ENCODE assay signal across 24 cellular contexts in genomic region chr16:81607006-81607405, GRCh38.
A peak's percentile ranks its signal among the peaks of the same experiment; 100 is the strongest.
DNase-seq lines count a peak whose midpoint lies in the region; ATAC-seq, FAIRE-seq and TF ChIP-seq lines count a peak whose summit lies in the region.
"Had no signal": no experiment of that assay in that cellular context is flagged by ENCODE, and none has a peak within 500 bp of the region (broad histone marks: within the 10 kb centered on the region; RNA-seq: fewer than 3 reads in every experiment).

No MANE protein-coding gene starts in this region.

- POLR2A ChIA-PET in WTC11 (lab: Charles Lee), result no interaction called here

- ATAC-seq in activated T-cell treated with anti-CD3 and anti-CD28 coated beads, Interleukin-2, amount 50 U/mL, for 72 hours (replicated peaks in 1 of 2), result no peak
- ATAC-seq in WTC11, result no peak
- ATAC-seq in left colon, result no peak
- ATAC-seq in activated CD4-positive, CD25-positive, alpha-beta regulatory T cell treated with anti-CD3 and anti-CD28 coated beads, Interleukin-2, amount 50 U/mL, for 24 hours, result no peak
- ATAC-seq: SK-N-SH treated with all-trans-retinoic acid at 6 μM for 48 hours had no signal

- H4K20me1 ChIP-seq in keratinocyte (ENCODE audit: control insufficient read depth, extremely low read depth, insufficient read depth, low read length), result peaks cover 5% of the 10 kb centered on the region

- TF ChIP-seq CTCF in WTC11 (IDR thresholded peaks at IDR 0.05) (no peak), keratinocyte (optimal IDR thresholded peaks at IDR 0.05 in 1 of 3, IDR thresholded peaks at IDR 0.05 in 1 of 3, conservative IDR thresholded peaks at IDR 0.05 in 1 of 3; ENCODE audit: extremely low read depth in 1 of 3, insufficient read depth in 2 of 3, low read length in 3 of 3) (no peak)

- no peaks in the 10 kb centered on the region for H3K9me3 ChIP-seq in keratinocyte (ENCODE audit: control insufficient read depth, low read depth, low read length)

- H2AFZ ChIP-seq in keratinocyte (ENCODE audit: control insufficient read depth, low read length), result no peak overlapping the region

- no peak overlapping the region for H3K4me3 ChIP-seq in keratinocyte (ENCODE audit: control insufficient read depth in 2 of 3, extremely low read depth in 1 of 3, insufficient read depth in 2 of 3, low read depth in 1 of 3, low read length in 3 of 3)

- H3K36me3 Mint-ChIP-seq in activated T-cell treated with anti-CD3 and anti-CD28 coated beads, Interleukin-2, amount 50 U/mL, for 24 hours (ENCODE audit: low read depth), result peaks cover 35% of the 10 kb centered on the region
- no peaks in the 10 kb centered on the region for H3K36me3 Mint-ChIP-seq in activated T-cell treated with anti-CD3 and anti-CD28 coated beads, Interleukin-2, amount 50 U/mL, for 72 hours (ENCODE audit: insufficient read depth in 2 of 2)
- peaks cover 16% of the 10 kb centered on the region for H3K36me3 Mint-ChIP-seq in WTC11

- peak overlapping the region; percentile 83 for H3K27ac ChIP-seq in keratinocyte (ENCODE audit: control insufficient read depth, insufficient read depth, low read length)
- H3K27ac ChIP-seq: 22Rv1 had no signal

- intact Hi-C loops in left colon (cut with DNase I, micrococcal nuclease), result no loop called here

- dilution Hi-C loops in keratinocyte (cut with MboI; ENCODE audit: extremely low pct_ligation_motif_present, low sequenced_read_pairs), result no loop called here

- H3K4me3 Mint-ChIP-seq in activated T-cell treated with anti-CD3 and anti-CD28 coated beads, Interleukin-2, amount 50 U/mL, for 24 hours, result no peak overlapping the region
- no peak overlapping the region for H3K4me3 Mint-ChIP-seq in activated T-cell treated with anti-CD3 and anti-CD28 coated beads, Interleukin-2, amount 50 U/mL, for 72 hours
- H3K4me3 Mint-ChIP-seq in WTC11, result no peak overlapping the region
- H3K4me3 Mint-ChIP-seq: CD4-positive, alpha-beta T cell had no signal

- no peaks in the 10 kb centered on the region for H3K27me3 Mint-ChIP-seq in activated T-cell treated with anti-CD3 and anti-CD28 coated beads, Interleukin-2, amount 50 U/mL, for 24 hours
- H3K27me3 Mint-ChIP-seq in activated T-cell treated with anti-CD3 and anti-CD28 coated beads, Interleukin-2, amount 50 U/mL, for 72 hours (ENCODE audit: low read depth), result no peaks in the 10 kb centered on the region
- H3K27me3 Mint-ChIP-seq in WTC11 (ENCODE audit: low read depth), result no peaks in the 10 kb centered on the region
- H3K27me3 Mint-ChIP-seq: CD4-positive, alpha-beta T cell; IgD-negative memory B cell had no signal

- CTCF ChIA-PET in WTC11 (lab: Charles Lee), result interaction anchor here (1.0 to 1.4 kb wide), 3 partner anchors 9 to 203 kb away, joined by 3 to 4 read pairs (median 3); no protein-coding TSS in a partner anchor

- H3K9ac ChIP-seq in keratinocyte (ENCODE audit: control insufficient read depth, extremely low read depth, insufficient read depth, low read length), result peak overlapping the region; percentile 51

- FAIRE-seq in keratinocyte (lab: Jason Lieb, UNC), result no peak
- FAIRE-seq: GM12892, GM18507, HTR-8/SVneo had no signal

- H3K9me3 Mint-ChIP-seq in activated T-cell treated with anti-CD3 and anti-CD28 coated beads, Interleukin-2, amount 50 U/mL, for 24 hours, result no peaks in the 10 kb centered on the region
- no peaks in the 10 kb centered on the region for H3K9me3 Mint-ChIP-seq in activated T-cell treated with anti-CD3 and anti-CD28 coated beads, Interleukin-2, amount 50 U/mL, for 72 hours
- no peaks in the 10 kb centered on the region for H3K9me3 Mint-ChIP-seq in WTC11
- H3K9me3 Mint-ChIP-seq: CD4-positive, alpha-beta T cell; IgD-negative memory B cell had no signal

- H3K4me2 ChIP-seq in keratinocyte (ENCODE audit: control insufficient read depth, extremely low read depth, insufficient read depth, low read depth, low read length), result peak overlapping the region; percentile 37

- peaks cover 9 to 13% of the 10 kb centered on the region in 2 experiments for H3K36me3 ChIP-seq in keratinocyte (ENCODE audit: control insufficient read depth in 2 of 2, extremely low read depth in 1 of 2, insufficient read depth in 2 of 2, low read length in 2 of 2)

- peaks cover 49% of the 10 kb centered on the region for H3K4me1 ChIP-seq in keratinocyte (ENCODE audit: control insufficient read depth, extremely low read depth, insufficient read depth, low read length)

- H3K27me3 ChIP-seq in keratinocyte (ENCODE audit: control insufficient read depth, extremely low read depth, insufficient read depth, low read length), result no peaks in the 10 kb centered on the region

- peak overlapping the region; percentile 69 for H3K27ac Mint-ChIP-seq in activated T-cell treated with anti-CD3 and anti-CD28 coated beads, Interleukin-2, amount 50 U/mL, for 24 hours
- H3K27ac Mint-ChIP-seq in activated T-cell treated with anti-CD3 and anti-CD28 coated beads, Interleukin-2, amount 50 U/mL, for 72 hours, result no peak overlapping the region
- H3K27ac Mint-ChIP-seq in WTC11, result peak overlapping the region; percentile 73; the same call in 1 of the 2 replicates
- H3K27ac Mint-ChIP-seq: CD4-positive, alpha-beta T cell; IgD-negative memory B cell had no signal

- no peak for DNase-seq in activated T-cell treated with anti-CD3 and anti-CD28 coated beads, Interleukin-2, amount 50 U/mL, for 24 hours
- no peak for DNase-seq in activated T-cell treated with anti-CD3 and anti-CD28 coated beads, Interleukin-2, amount 50 U/mL, for 72 hours
- no peak for DNase-seq in WTC11 (ENCODE audit: low spot score)
- no peak for DNase-seq in keratinocyte (ENCODE audit: low read depth, low spot score)
- DNase-seq in left colon, result no peak
- no peak for DNase-seq in ureter (ENCODE audit: low spot score)
- no peak for DNase-seq in cortex of kidney (lab: John Stamatoyannopoulos, UW)
- DNase-seq: Calu3; CD4-positive, alpha-beta T cell; DMS79; GOT3; Karpas-422; NCI-H1048; NCI-H2081 treated with DMSO at 0.1 percent for 48 hours; NCI-H510A treated with DMSO at 0.1 percent for 48 hours; NCI-H774; SIG-M5 had no signal

- H3K9me1 ChIP-seq in keratinocyte (ENCODE audit: control insufficient read depth, extremely low read depth, insufficient read depth, low read length), result peaks cover 5% of the 10 kb centered on the region

- peaks cover 2% of the 10 kb centered on the region for H3K4me1 Mint-ChIP-seq in activated T-cell treated with anti-CD3 and anti-CD28 coated beads, Interleukin-2, amount 50 U/mL, for 24 hours (ENCODE audit: low read depth)
- H3K4me1 Mint-ChIP-seq in activated T-cell treated with anti-CD3 and anti-CD28 coated beads, Interleukin-2, amount 50 U/mL, for 72 hours (ENCODE audit: low read depth), result peaks cover 5% of the 10 kb centered on the region
- 0 out of 2 replicates have a peak, but pooled peaks cover 4% of the 10 kb centered on the region for H3K4me1 Mint-ChIP-seq in WTC11

- H3K79me2 ChIP-seq in keratinocyte (ENCODE audit: control insufficient read depth, insufficient read depth, low read length), result peaks cover 57% of the 10 kb centered on the region

TF ChIP-seq in WTC11, 78 proteins besides CTCF, POLR2A, EP300 and RAD21:
- TF ChIP-seq ERG (CRISPR knock-in tag; IDR thresholded peaks at IDR 0.05), result no peak
- no peak for TF ChIP-seq E2F5 (CRISPR knock-in tag; IDR thresholded peaks at IDR 0.05)
- TF ChIP-seq JUN (CRISPR knock-in tag; IDR thresholded peaks at IDR 0.05), result no peak
- no peak for TF ChIP-seq MXD4 (CRISPR knock-in tag; IDR thresholded peaks at IDR 0.05; ENCODE audit: borderline replicate concordance)
- TF ChIP-seq ZNF317 (CRISPR knock-in tag; IDR thresholded peaks at IDR 0.05; ENCODE audit: borderline replicate concordance, low read depth), result no peak
- no peak for TF ChIP-seq GABPB1 (CRISPR knock-in tag; IDR thresholded peaks at IDR 0.05)
- TF ChIP-seq PRRX2 (CRISPR knock-in tag; IDR thresholded peaks at IDR 0.05), result no peak
- no peak for TF ChIP-seq NFE2L1 (CRISPR knock-in tag; IDR thresholded peaks at IDR 0.05)
- TF ChIP-seq RORB (CRISPR knock-in tag; IDR thresholded peaks at IDR 0.05), result no peak
- no peak for TF ChIP-seq PREB (CRISPR knock-in tag; IDR thresholded peaks at IDR 0.05; ENCODE audit: borderline replicate concordance)
- TF ChIP-seq ATF1 (CRISPR knock-in tag; IDR thresholded peaks at IDR 0.05), result no peak
- no peak for TF ChIP-seq ZNF671 (CRISPR knock-in tag; IDR thresholded peaks at IDR 0.05)
- no peak for TF ChIP-seq NR2C2 (CRISPR knock-in tag; IDR thresholded peaks at IDR 0.05)
- no peak for TF ChIP-seq TEAD1 (CRISPR knock-in tag; IDR thresholded peaks at IDR 0.05)
